ENCODE assay signal across 11 cellular contexts in genomic region chr6:113352029-113352801, GRCh38.
DNase-seq lines count a peak whose midpoint lies in the region; ATAC-seq, FAIRE-seq and TF ChIP-seq lines count a peak whose summit lies in the region.
"Had no signal": no experiment of that assay in that cellular context is flagged by ENCODE, and none has a peak within 500 bp of the region (broad histone marks: within the 10 kb centered on the region; RNA-seq: fewer than 3 reads in every experiment).

No MANE protein-coding gene starts in this region.

- H3K4me2 ChIP-seq in GM23248 (ENCODE audit: unreplicated experiment) = peak overlapping the region; percentile 73

- POLR2A ChIA-PET in RWPE1 (lab: Yijun Ruan, JAX; ENCODE audit: low non-redundant PET) = no interaction called here

- in situ Hi-C loops in GM23248 (cut with MboI) = no loop called here

- H3K4me3 ChIP-seq in GM23248 (peak overlapping the region; percentile 26), epithelial cell of proximal tubule (ENCODE audit: low read depth, low read length) (no peak overlapping the region), pancreas (no peak overlapping the region)

- H3K27me3 ChIP-seq in GM23248 (replicated peaks; ENCODE audit: insufficient read depth) (no peaks in the 10 kb centered on the region), pancreas (no peaks in the 10 kb centered on the region)

- no peaks in the 10 kb centered on the region for H4K20me1 ChIP-seq in GM23248 (ENCODE audit: insufficient read depth)

- intact Hi-C loops in pancreas (cut with DNase I) = no loop called here

- 0 out of 2 replicates have a peak overlapping the region, but pooled peaks have one; percentile 4 for H2AFZ ChIP-seq in GM23248

- ATAC-seq in pancreas (peak; percentile 31 to 84 (median 80)), HG02852 (IDR thresholded peaks at IDR 0.05; ENCODE audit: unreplicated experiment) (no peak)
- ATAC-seq: stimulated activated memory B cell treated with anti-CD40 and anti-IgM and Interleukin-4, amounts not matched to agents 10 μg/mL and 1 μg/mL and 100 μg/mL, for 72 hours had no signal

- H3K9me2 ChIP-seq in GM23248 (ENCODE audit: insufficient read depth) = no peaks in the 10 kb centered on the region

- TF ChIP-seq CTCF in RWPE1 (conservative IDR thresholded peaks at IDR 0.05; ENCODE audit: low read depth) (no peak), epithelial cell of proximal tubule (conservative IDR thresholded peaks at IDR 0.05; ENCODE audit: low read depth, low read length) (no peak), pancreas (IDR thresholded peaks at IDR 0.05) (no peak)

- 2 to 3% methylated on average over 3 of the region's 3 CpGs for WGBS in GM23248 (ENCODE audit: low coverage in 1 of 2, low lambda C conversion rate in 2 of 2, missing lambda C conversion rate in 2 of 2), 2 experiments
- 45 to 49% methylated on average over 3 of the region's 3 CpGs for WGBS in pancreas, 2 donors

- CTCF ChIA-PET in RWPE1 (lab: Yijun Ruan, JAX) = interaction anchor here (1.0 kb wide), 1 partner anchor 46 kb away, joined by 3 read pairs; no protein-coding TSS in a partner anchor

- H3K36me3 ChIP-seq in GM23248 (ENCODE audit: low read depth) (no peaks in the 10 kb centered on the region), pancreas (no peaks in the 10 kb centered on the region)

- H3F3A ChIP-seq in GM23248 (ENCODE audit: insufficient read depth) = peaks cover 53% of the 10 kb centered on the region

- H3K9ac ChIP-seq in GM23248 = peak overlapping the region; percentile 21; the same call in 1 of the 2 replicates

- no peak for FAIRE-seq in pancreas (lab: Jason Lieb, UNC)

- H3K27ac ChIP-seq in GM23248 (peak overlapping the region; percentile 75), RWPE1 (no peak overlapping the region; the same call in 1 of the 2 replicates), pancreas (peak overlapping the region in 1 of 4 donors; percentile 14)

- H3K9me3 ChIP-seq in GM23248 (ENCODE audit: low read depth) = no peaks in the 10 kb centered on the region
- H3K9me3 ChIP-seq in pancreas = no peaks in the 10 kb centered on the region

- no peaks in the 10 kb centered on the region for H3K79me2 ChIP-seq in GM23248 (ENCODE audit: insufficient read depth)

- H3K4me1 ChIP-seq in GM23248 (ENCODE audit: insufficient read depth) = peaks cover 54% of the 10 kb centered on the region
- H3K4me1 ChIP-seq in pancreas = no peaks in the 10 kb centered on the region

- peak; percentile 85 for DNase-seq in GM23248
- DNase-seq in RWPE1 (ENCODE audit: low spot score) = peak; percentile 72
- DNase-seq in epithelial cell of proximal tubule (ENCODE audit: low read depth) = peak; percentile 42
- peak in 1 of 6 donors; percentile 20 for DNase-seq in pancreas
- DNase-seq in NCI-H146 treated with DMSO at 0.1 percent for 48 hours (lab: John Stamatoyannopoulos, UW; ENCODE audit: unreplicated experiment) = no peak
- DNase-seq in ureter (ENCODE audit: low spot score) = no peak
- DNase-seq in mesenteric fat pad (ENCODE audit: low spot score) = no peak
- DNase-seq: posterior cingulate gyrus, RPMI8226 had no signal

Comparison
In these comparisons a context has a peak if more than half of its experiments do, and no peak if none do; other contexts are left out.
1. DNase-seq: peak in GM23248 (single experiment), RWPE1 (single experiment) and epithelial cell of proximal tubule (single experiment); none in NCI-H146 treated with DMSO at 0.1 percent for 48 hours (single experiment), ureter (single experiment) and mesenteric fat pad (single experiment).